20 cellular contexts compared by ENCODE assay signal in genomic region chr3:131901686-131902085, GRCh38.
"Had no signal": no experiment of that assay in that cellular context is flagged by ENCODE, and none has a peak within 500 bp of the region (broad histone marks: within the 10 kb centered on the region; RNA-seq: fewer than 3 reads in every experiment).

No MANE protein-coding gene starts in this region.

- H3K4me3 ChIP-seq: PC-9 had no signal

- H3K27ac ChIP-seq: PC-9, VCaP had no signal

- ATAC-seq: activated CD4-positive, alpha-beta T cell treated with anti-CD3 and anti-CD28 coated beads for 36 hours; activated CD8-positive, alpha-beta T cell treated with anti-CD3 and anti-CD28 coated beads for 36 hours; activated T-cell treated with anti-CD3 and anti-CD28 coated beads, Interleukin-2, amount 50 U/mL, for 72 hours; T-cell had no signal

- DNase-seq: activated CD4-positive, alpha-beta T cell treated with anti-CD3 and anti-CD28 coated beads for 36 hours; activated CD8-positive, alpha-beta memory T cell treated with anti-CD3 and anti-CD28 coated beads, Interleukin-2, amount 50 U/mL, for 4 hours; activated CD8-positive, alpha-beta T cell treated with anti-CD3 and anti-CD28 coated beads for 36 hours; activated gamma-delta T cell treated with Interleukin-2 at 50 U/mL for 16 hours; activated naive CD4-positive, alpha-beta T cell treated with anti-CD3 and anti-CD28 coated beads, Interleukin-2, amount 10 ng/mL, durations not matched to agents 7 days and 5 days; activated naive CD8-positive, alpha-beta T cell treated with anti-CD3 and anti-CD28 coated beads for 36 hours; activated T-cell treated with anti-CD3 and anti-CD28 coated beads, Interleukin-2, amount 50 U/mL, for 72 hours; MM.1S; NCI-H1105 treated with DMSO at 0.1 percent for 48 hours; NCI-H1436 treated with DMSO at 0.1 percent for 48 hours; NCI-H187; NCI-H2081; NCI-H510A treated with DMSO at 0.1 percent for 48 hours; NCI-H69; PC-9; SHP77 treated with DMSO at 0.1 percent for 48 hours; T-cell; T-helper 2 cell; T1000 had no signal

- H3K4me2 ChIP-seq: PC-9 had no signal
